16 cellular contexts compared by ENCODE assay signal in the genomic region with DNA sequence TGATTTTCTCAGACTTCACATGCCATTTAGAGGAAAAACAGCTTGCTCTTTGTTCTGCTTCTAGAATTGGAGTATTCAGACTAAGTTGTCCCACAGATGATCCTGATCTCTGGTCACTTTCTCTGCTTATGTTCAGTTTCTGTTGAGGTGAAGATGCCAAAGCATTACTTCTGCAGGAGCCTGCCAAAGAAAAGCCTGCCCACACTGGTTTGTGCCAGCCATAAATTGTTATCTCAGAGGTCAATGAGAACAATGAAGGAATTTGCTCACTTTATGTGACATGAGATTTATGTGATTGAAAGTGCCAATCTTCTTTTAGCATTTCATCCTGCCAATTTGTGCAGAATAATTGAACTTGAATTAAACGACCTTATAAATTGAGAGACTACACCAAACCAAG.
A peak's percentile ranks its signal among the peaks of the same experiment; 100 is the strongest.
DNase-seq lines count a peak whose midpoint lies in the region; ATAC-seq and TF ChIP-seq lines count a peak whose summit lies in the region.
"Had no signal": no experiment of that assay in that cellular context is flagged by ENCODE, and none has a peak within 500 bp of the region (broad histone marks: within the 10 kb centered on the region; RNA-seq: fewer than 3 reads in every experiment).

No MANE protein-coding gene starts in this region.

- ATAC-seq in HG03097 (IDR thresholded peaks at IDR 0.05; ENCODE audit: low FRiP score, unreplicated experiment) (no peak), GM21619 (IDR thresholded peaks at IDR 0.05; ENCODE audit: unreplicated experiment) (no peak)
- ATAC-seq: PC-3 had no signal

- H3K36me3 ChIP-seq in DOHH2 (ENCODE audit: control insufficient read depth, low read length) = peaks cover 87% of the 10 kb centered on the region

- H3K79me2 ChIP-seq in DOHH2 (ENCODE audit: control insufficient read depth, low read length) = peaks cover 99% of the 10 kb centered on the region

- H3K4me2 ChIP-seq in DOHH2 (ENCODE audit: low read length) = peak overlapping the region; percentile 71

- H3K9me3 ChIP-seq in DOHH2 (ENCODE audit: control insufficient read depth, insufficient read depth, low read length) = no peaks in the 10 kb centered on the region
- H3K9me3 ChIP-seq: SJCRH30 had no signal

- H3K27me3 ChIP-seq in DOHH2 (ENCODE audit: control insufficient read depth, low read length) = no peaks in the 10 kb centered on the region
- H3K27me3 ChIP-seq: SJCRH30 had no signal

- H3K27ac ChIP-seq in DOHH2 (ENCODE audit: low read depth, low read length) (peak overlapping the region; percentile 21), VCaP (peak overlapping the region; percentile 55)
- H3K27ac ChIP-seq: RWPE1, SJCRH30 had no signal

- peaks cover 21% of the 10 kb centered on the region for H3F3A ChIP-seq in DOHH2 (ENCODE audit: control insufficient read depth, insufficient read depth)

- H3K4me3 ChIP-seq in DOHH2 (ENCODE audit: low read length) = peak overlapping the region; percentile 8
- H3K4me3 ChIP-seq: SJCRH30 had no signal

- no peaks in the 10 kb centered on the region for H3K9me2 ChIP-seq in DOHH2 (replicated peaks; ENCODE audit: control insufficient read depth, low read length)

- TF ChIP-seq CTCF in DOHH2 (IDR thresholded peaks at IDR 0.05; ENCODE audit: low read depth, low read length, poor library complexity, severe bottlenecking) = no peak
- TF ChIP-seq CTCF in VCaP (conservative IDR thresholded peaks at IDR 0.05) = no peak

- DNase-seq in mucosa of gallbladder (ENCODE audit: low spot score) (peak; percentile 58), T-helper 9 cell (no peak), retina (no peak)
- DNase-seq: HFFc6, MV-4-11, NCI-H1417 treated with DMSO at 0.1 percent for 48 hours, NCI-H1930, NCI-H2171, NCI-H748 treated with DMSO at 0.1 percent for 48 hours, SJCRH30 had no signal

- no peaks in the 10 kb centered on the region for H4K20me1 ChIP-seq in DOHH2 (ENCODE audit: control insufficient read depth, insufficient read depth, low read depth, low read length)

- peaks cover 98% of the 10 kb centered on the region for H3K4me1 ChIP-seq in DOHH2 (ENCODE audit: control insufficient read depth, low read length)
